ENCODE assay signal across 33 cellular contexts in genomic region chr11:96854425-96854824, GRCh38.
"Had no signal": no experiment of that assay in that cellular context is flagged by ENCODE, and none has a peak within 500 bp of the region (broad histone marks: within the 10 kb centered on the region; RNA-seq: fewer than 3 reads in every experiment).

No MANE protein-coding gene starts in this region.

- DNase-seq: activated effector memory CD4-positive, alpha-beta T cell treated with anti-CD3 and anti-CD28 coated beads, Interleukin-2, amount 50 U/mL, for 16 hours; activated effector memory CD4-positive, alpha-beta T cell treated with Interleukin-2 at 50 U/mL for 16 hours; activated gamma-delta T cell; activated gamma-delta T cell treated with Interleukin-2 at 50 U/mL for 16 hours; activated naive CD4-positive, alpha-beta T cell; activated naive CD4-positive, alpha-beta T cell treated with anti-CD3 and anti-CD28 coated beads for 36 hours; activated naive CD4-positive, alpha-beta T cell treated with anti-CD3 and anti-CD28 coated beads, Interleukin-2, amount 10 ng/mL, durations not matched to agents 7 days and 5 days; activated naive CD4-positive, alpha-beta T cell treated with anti-CD3 and anti-CD28 coated beads, Interleukin-2, amount 50 U/mL, for 16 hours; activated naive CD4-positive, alpha-beta T cell treated with Interleukin-2 at 50 U/mL for 16 hours; activated naive CD8-positive, alpha-beta T cell treated with anti-CD3 and anti-CD28 coated beads for 36 hours; activated naive CD8-positive, alpha-beta T cell treated with anti-CD3 and anti-CD28 coated beads, Interleukin-2, amount 10 ng/mL, durations not matched to agents 7 days and 5 days; activated naive CD8-positive, alpha-beta T cell treated with anti-CD3 and anti-CD28 coated beads, Interleukin-2, amount 50 U/mL, for 24 hours; activated T-cell treated with anti-CD3 and anti-CD28 coated beads for 4 hours; activated T-cell treated with anti-CD3 and anti-CD28 coated beads, Interleukin-2, amount 50 U/mL, for 1 hour; activated T-cell treated with anti-CD3 and anti-CD28 coated beads, Interleukin-2, amount 50 U/mL, for 24 hours; activated T-cell treated with anti-CD3 and anti-CD28 coated beads, Interleukin-2, amount 50 U/mL, for 4 hours; activated T-cell treated with anti-CD3 and anti-CD28 coated beads, Interleukin-2, amount 50 U/mL, for 48 hours; activated T-cell treated with anti-CD3 and anti-CD28 coated beads, Interleukin-2, amount 50 U/mL, for 72 hours; adrenal gland; amniotic stem cell; amygdala; anterior cingulate cortex; aorta; body of pancreas; brain microvascular endothelial cell; caudate nucleus; central memory CD4-positive, alpha-beta T cell; cerebellar nuclear complex had no signal

- H3K27me3 ChIP-seq: adrenal gland, ascending aorta, body of pancreas, brain microvascular endothelial cell, breast epithelium, cardiac muscle cell had no signal

- H3K27ac ChIP-seq: adrenal gland, ascending aorta, body of pancreas, brain microvascular endothelial cell, breast epithelium, cardiac muscle cell had no signal

- H3K36me3 ChIP-seq: adrenal gland, ascending aorta, brain microvascular endothelial cell, breast epithelium, cardiac muscle cell had no signal

- H3K4me1 ChIP-seq: adrenal gland, ascending aorta, body of pancreas, breast epithelium had no signal

- ATAC-seq: activated naive CD4-positive, alpha-beta T cell treated with anti-CD3 and anti-CD28 coated beads, Interleukin-2, amount 50 U/mL, for 72 hours; activated naive CD8-positive, alpha-beta T cell treated with anti-CD3 and anti-CD28 coated beads, Interleukin-2, amount 50 U/mL, for 24 hours; activated T-cell treated with anti-CD3 and anti-CD28 coated beads, Interleukin-2, amount 50 U/mL, for 4 hours; activated T-cell treated with anti-CD3 and anti-CD28 coated beads, Interleukin-2, amount 50 U/mL, for 72 hours; activated T-helper 17 cell treated with anti-CD3 and anti-CD28 coated beads, Interleukin-2, amount 50 U/mL, for 72 hours; body of pancreas had no signal

- H3K4me3 ChIP-seq: adrenal gland, ascending aorta, body of pancreas, breast epithelium, cardiac muscle cell had no signal

- H3K9me3 ChIP-seq: ascending aorta, body of pancreas had no signal
